24 cellular contexts compared by ENCODE assay signal in the genomic region with DNA sequence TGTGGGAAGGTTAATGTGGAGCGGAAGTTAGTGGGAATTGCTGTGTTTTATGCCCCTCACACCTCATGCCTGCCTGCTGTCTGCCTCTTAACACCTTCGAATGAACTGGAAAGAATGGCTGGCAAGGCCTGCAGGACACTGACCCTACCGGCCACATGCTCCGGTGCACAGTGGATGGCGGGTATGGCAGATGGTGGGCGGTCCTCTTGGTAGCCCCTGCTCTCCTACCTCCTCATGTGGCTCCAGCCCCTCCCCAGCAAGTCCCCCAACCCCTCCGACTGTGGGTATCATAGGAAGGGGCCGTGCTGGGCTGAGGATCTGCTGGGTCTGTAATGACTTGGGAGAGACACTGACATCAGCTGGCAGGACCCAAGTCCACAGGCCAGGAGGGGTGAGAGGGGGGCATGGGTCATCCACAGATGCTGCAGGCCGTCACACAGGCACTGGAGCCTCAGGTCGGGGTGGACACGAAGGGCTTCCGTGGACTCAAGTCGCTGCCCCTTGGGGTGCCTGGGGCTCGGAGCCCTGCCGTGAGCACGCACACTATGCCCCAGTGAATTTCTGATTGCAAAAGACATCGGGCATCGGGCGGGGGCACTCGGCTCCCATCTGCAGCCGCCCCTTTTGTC.
"Had no signal": no experiment of that assay in that cellular context is flagged by ENCODE, and none has a peak within 500 bp of the region (broad histone marks: within the 10 kb centered on the region; RNA-seq: fewer than 3 reads in every experiment).

No MANE protein-coding gene starts in this region.

- H3K4me3 Mint-ChIP-seq: activated CD8-positive, alpha-beta memory T cell treated with anti-CD3 and anti-CD28 coated beads, Interleukin-2, amount 10 ng/mL, durations not matched to agents 7 days and 5 days; activated naive CD4-positive, alpha-beta T cell treated with anti-CD3 and anti-CD28 coated beads, Interleukin-2, amount 10 ng/mL, durations not matched to agents 7 days and 5 days; activated naive CD8-positive, alpha-beta T cell treated with anti-CD3 and anti-CD28 coated beads for 36 hours; activated T-helper 17 cell treated with anti-CD3 and anti-CD28 coated beads, Interleukin-2, amount 50 U/mL, for 72 hours; T-helper 1 cell treated with Interleukin-12 subunit alpha and Interleukin-12 subunit beta and Interleukin-4 antibody, amounts not matched to agents 30 μg/mL and 1 μg/mL, for 36 hours had no signal

- H3K4me1 Mint-ChIP-seq: activated CD8-positive, alpha-beta memory T cell treated with anti-CD3 and anti-CD28 coated beads, Interleukin-2, amount 10 ng/mL, durations not matched to agents 7 days and 5 days; activated naive CD4-positive, alpha-beta T cell treated with anti-CD3 and anti-CD28 coated beads, Interleukin-2, amount 10 ng/mL, durations not matched to agents 7 days and 5 days; activated naive CD8-positive, alpha-beta T cell treated with anti-CD3 and anti-CD28 coated beads for 36 hours; activated T-helper 17 cell treated with anti-CD3 and anti-CD28 coated beads, Interleukin-2, amount 50 U/mL, for 72 hours had no signal

- H3K4me1 ChIP-seq: SJSA1 had no signal

- H3K4me3 ChIP-seq: SJSA1 had no signal

- H3K36me3 Mint-ChIP-seq: activated CD8-positive, alpha-beta memory T cell treated with anti-CD3 and anti-CD28 coated beads, Interleukin-2, amount 10 ng/mL, durations not matched to agents 7 days and 5 days; activated naive CD4-positive, alpha-beta T cell treated with anti-CD3 and anti-CD28 coated beads, Interleukin-2, amount 10 ng/mL, durations not matched to agents 7 days and 5 days; activated naive CD8-positive, alpha-beta T cell treated with anti-CD3 and anti-CD28 coated beads for 36 hours had no signal

- H3K36me3 ChIP-seq: SJSA1 had no signal

- H3K27ac Mint-ChIP-seq: activated CD8-positive, alpha-beta memory T cell treated with anti-CD3 and anti-CD28 coated beads, Interleukin-2, amount 10 ng/mL, durations not matched to agents 7 days and 5 days; activated naive CD4-positive, alpha-beta T cell treated with anti-CD3 and anti-CD28 coated beads, Interleukin-2, amount 10 ng/mL, durations not matched to agents 7 days and 5 days; activated naive CD8-positive, alpha-beta T cell treated with anti-CD3 and anti-CD28 coated beads for 36 hours; activated T-helper 17 cell treated with anti-CD3 and anti-CD28 coated beads, Interleukin-2, amount 50 U/mL, for 72 hours; T-helper 1 cell treated with Interleukin-12 subunit alpha and Interleukin-12 subunit beta and Interleukin-4 antibody, amounts not matched to agents 30 μg/mL and 1 μg/mL, for 36 hours had no signal

- H3K9me3 ChIP-seq: SJSA1 had no signal

- DNase-seq: activated CD4-positive, alpha-beta T cell treated with anti-CD3 and anti-CD28 coated beads for 4 hours; activated CD4-positive, alpha-beta T cell treated with anti-CD3 and anti-CD28 coated beads, Interleukin-2, amount 50 U/mL, for 48 hours; activated CD8-positive, alpha-beta memory T cell treated with anti-CD3 and anti-CD28 coated beads, Interleukin-2, amount 10 ng/mL, durations not matched to agents 7 days and 5 days; activated gamma-delta T cell treated with Interleukin-2 at 50 U/mL for 16 hours; activated naive CD4-positive, alpha-beta T cell treated with anti-CD3 and anti-CD28 coated beads, Interleukin-2, amount 10 ng/mL, durations not matched to agents 7 days and 5 days; activated naive CD8-positive, alpha-beta T cell treated with anti-CD3 and anti-CD28 coated beads for 36 hours; activated T-cell treated with anti-CD3 and anti-CD28 coated beads for 4 hours; activated T-cell treated with anti-CD3 and anti-CD28 coated beads, Interleukin-2, amount 50 U/mL, for 48 hours; caudate nucleus; IMR-90; KBM-7; NCI-H1048; NCI-H1417; NCI-H1930; NCI-H2171; NCI-H2227 treated with DMSO at 0.1 percent for 48 hours; NCI-H446 treated with DMSO at 0.1 percent for 48 hours; NCI-H524 treated with DMSO at 0.1 percent for 48 hours; NCI-H748 treated with DMSO at 0.1 percent for 48 hours; SHP77 had no signal

- H3K9me3 Mint-ChIP-seq: activated naive CD4-positive, alpha-beta T cell treated with anti-CD3 and anti-CD28 coated beads, Interleukin-2, amount 10 ng/mL, durations not matched to agents 7 days and 5 days; activated naive CD8-positive, alpha-beta T cell treated with anti-CD3 and anti-CD28 coated beads for 36 hours; activated T-helper 17 cell treated with anti-CD3 and anti-CD28 coated beads, Interleukin-2, amount 50 U/mL, for 72 hours; T-helper 1 cell treated with Interleukin-12 subunit alpha and Interleukin-12 subunit beta and Interleukin-4 antibody, amounts not matched to agents 30 μg/mL and 1 μg/mL, for 36 hours had no signal

- H3K27ac ChIP-seq: SJSA1 had no signal

- ATAC-seq: activated CD4-positive, CD25-positive, alpha-beta regulatory T cell treated with anti-CD3 and anti-CD28 coated beads, Interleukin-2, amount 50 U/mL, for 24 hours; activated CD8-positive, alpha-beta memory T cell treated with anti-CD3 and anti-CD28 coated beads, Interleukin-2, amount 10 ng/mL, durations not matched to agents 7 days and 5 days; activated T-helper 17 cell treated with anti-CD3 and anti-CD28 coated beads, Interleukin-2, amount 50 U/mL, for 72 hours had no signal

- H3K27me3 Mint-ChIP-seq: activated T-helper 17 cell treated with anti-CD3 and anti-CD28 coated beads, Interleukin-2, amount 50 U/mL, for 72 hours had no signal
